Comparison of ENCODE assay signal across 16 cellular contexts in the genomic region with DNA sequence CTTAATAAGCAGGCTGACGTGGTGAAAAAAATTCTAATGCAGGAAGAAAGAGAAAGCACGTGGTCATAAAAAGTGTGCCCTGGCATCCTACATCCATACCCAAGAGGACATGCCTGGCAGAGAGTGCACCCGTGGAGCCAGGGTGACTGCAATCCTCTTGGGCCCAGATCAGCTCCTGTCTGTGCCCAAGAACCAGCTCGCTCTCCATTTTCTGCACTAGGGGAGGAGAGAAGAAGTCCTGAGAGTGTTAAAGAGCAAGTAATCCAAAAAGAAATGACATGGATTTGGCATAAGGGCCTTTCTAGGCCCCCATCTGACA.
A peak's percentile ranks its signal among the peaks of the same experiment; 100 is the strongest.
DNase-seq lines count a peak whose midpoint lies in the region; ATAC-seq lines count a peak whose summit lies in the region.
"Had no signal": no experiment of that assay in that cellular context is flagged by ENCODE, and none has a peak within 500 bp of the region (broad histone marks: within the 10 kb centered on the region; RNA-seq: fewer than 3 reads in every experiment).

No MANE protein-coding gene starts in this region.

- peaks cover 4% of the 10 kb centered on the region for H3K36me3 Mint-ChIP-seq in activated CD4-positive, alpha-beta T cell treated with anti-CD3 and anti-CD28 coated beads, Interleukin-2, amount 10 ng/mL, durations not matched to agents 24 days and 14 days (ENCODE audit: low read depth)
- H3K36me3 Mint-ChIP-seq in activated naive CD8-positive, alpha-beta T cell treated with anti-CD3 and anti-CD28 coated beads for 36 hours, result peaks cover 17% of the 10 kb centered on the region
- H3K36me3 Mint-ChIP-seq in naive B cell, result peaks cover 0 to 7% of the 10 kb centered on the region in 2 donors

- peaks cover 8% of the 10 kb centered on the region; the same call in 1 of the 2 replicates for H3K4me1 ChIP-seq in HUES48 (ENCODE audit: control insufficient read depth, insufficient read depth, low read length)
- H3K4me1 ChIP-seq: colonic mucosa had no signal

- H3K36me3 ChIP-seq in HUES48 (ENCODE audit: control insufficient read depth, insufficient read depth, low read length), result no peaks in the 10 kb centered on the region
- H3K36me3 ChIP-seq: colonic mucosa, transverse colon had no signal

- intact Hi-C loops in activated CD4-positive, alpha-beta T cell treated with anti-CD3 and anti-CD28 coated beads, Interleukin-2, amount 10 ng/mL, durations not matched to agents 24 days and 14 days (cut with micrococcal nuclease), result loop anchor here (1.0 to 10.0 kb wide), 11 partner anchors 16 to 810 kb away; no protein-coding TSS in a partner anchor

- H3K9me3 ChIP-seq in HUES48 (ENCODE audit: control insufficient read depth, insufficient read depth, low read length), result 0 out of 2 replicates have a peak, but pooled peaks cover 6% of the 10 kb centered on the region
- H3K9me3 ChIP-seq: A549, colonic mucosa, transverse colon had no signal

- H3K27me3 ChIP-seq in HUES48 (ENCODE audit: control insufficient read depth, insufficient read depth, low read length), result 0 out of 2 replicates have a peak, but pooled peaks cover 4% of the 10 kb centered on the region
- H3K27me3 ChIP-seq: transverse colon had no signal

- H3K9me3 Mint-ChIP-seq in activated CD4-positive, alpha-beta T cell treated with anti-CD3 and anti-CD28 coated beads, Interleukin-2, amount 10 ng/mL, durations not matched to agents 24 days and 14 days, result peaks cover 9% of the 10 kb centered on the region
- H3K9me3 Mint-ChIP-seq in activated naive CD8-positive, alpha-beta T cell treated with anti-CD3 and anti-CD28 coated beads for 36 hours, result peaks cover 9% of the 10 kb centered on the region
- H3K9me3 Mint-ChIP-seq in naive B cell, result peaks cover 2 to 15% (median 9%) of the 10 kb centered on the region in 7 donors

- peak overlapping the region; percentile 90 for H3K4me3 Mint-ChIP-seq in activated CD4-positive, alpha-beta T cell treated with anti-CD3 and anti-CD28 coated beads, Interleukin-2, amount 10 ng/mL, durations not matched to agents 24 days and 14 days
- H3K4me3 Mint-ChIP-seq in activated naive CD8-positive, alpha-beta T cell treated with anti-CD3 and anti-CD28 coated beads for 36 hours, result peak overlapping the region; percentile 59
- H3K4me3 Mint-ChIP-seq in naive B cell, result peak overlapping the region in 7 of 8 donors; percentile 29 to 87 (median 55)

- ATAC-seq in naive B cell (ENCODE audit: low read depth in 2 of 2), result no peak
- ATAC-seq: A549, esophagus mucosa, Panc1 had no signal

- H3K27me3 Mint-ChIP-seq in activated CD4-positive, alpha-beta T cell treated with anti-CD3 and anti-CD28 coated beads, Interleukin-2, amount 10 ng/mL, durations not matched to agents 24 days and 14 days, result no peaks in the 10 kb centered on the region
- no peaks in the 10 kb centered on the region for H3K27me3 Mint-ChIP-seq in activated naive CD8-positive, alpha-beta T cell treated with anti-CD3 and anti-CD28 coated beads for 36 hours
- H3K27me3 Mint-ChIP-seq in naive B cell, result peaks cover 44 to 64% (median 58%) of the 10 kb centered on the region in 3 donors

- peak overlapping the region; percentile 60 for H3K4me3 ChIP-seq in HUES48 (ENCODE audit: low read depth, low read length)
- H3K4me3 ChIP-seq: colonic mucosa, lung had no signal

- peak overlapping the region; percentile 53 for H3K9ac ChIP-seq in HUES48 (ENCODE audit: low read depth, low read length)

- DNase-seq in activated CD4-positive, alpha-beta T cell treated with anti-CD3 and anti-CD28 coated beads, Interleukin-2, amount 10 ng/mL, durations not matched to agents 24 days and 14 days, result no peak
- no peak for DNase-seq in activated CD4-positive, alpha-beta T cell treated with anti-CD3 and anti-CD28 coated beads, Interleukin-2, amount 50 U/mL, for 48 hours
- DNase-seq in activated naive CD8-positive, alpha-beta T cell treated with anti-CD3 and anti-CD28 coated beads for 36 hours, result no peak
- no peak for DNase-seq in naive B cell
- DNase-seq in NCI-H187 (lab: John Stamatoyannopoulos, UW), result no peak
- DNase-seq in RPMI8226, result no peak
- DNase-seq in NOMO-1 treated with DMSO at 0.1 percent for 48 hours (lab: John Stamatoyannopoulos, UW; ENCODE audit: unreplicated experiment), result no peak
- DNase-seq: amniotic stem cell, colonic mucosa, IMR-90 had no signal

- H3K4me1 Mint-ChIP-seq in activated CD4-positive, alpha-beta T cell treated with anti-CD3 and anti-CD28 coated beads, Interleukin-2, amount 10 ng/mL, durations not matched to agents 24 days and 14 days, result peaks cover 26% of the 10 kb centered on the region
- H3K4me1 Mint-ChIP-seq in activated naive CD8-positive, alpha-beta T cell treated with anti-CD3 and anti-CD28 coated beads for 36 hours, result peaks cover 31% of the 10 kb centered on the region
- peaks cover 12 to 24% (median 14%) of the 10 kb centered on the region in 3 donors for H3K4me1 Mint-ChIP-seq in naive B cell

- H3K27ac ChIP-seq in HUES48 (ENCODE audit: low read depth, low read length), result peak overlapping the region; percentile 53
- H3K27ac ChIP-seq: A549, colonic mucosa, transverse colon had no signal

- H3K27ac Mint-ChIP-seq in activated CD4-positive, alpha-beta T cell treated with anti-CD3 and anti-CD28 coated beads, Interleukin-2, amount 10 ng/mL, durations not matched to agents 24 days and 14 days, result peak overlapping the region; percentile 98
- H3K27ac Mint-ChIP-seq in activated naive CD8-positive, alpha-beta T cell treated with anti-CD3 and anti-CD28 coated beads for 36 hours, result peak overlapping the region; percentile 98
- H3K27ac Mint-ChIP-seq in naive B cell, result peak overlapping the region in 3 of 6 donors; percentile 24 to 78 (median 74)
